18 cellular contexts compared by ENCODE assay signal in genomic region chr1:25472494-25472893, GRCh38. TPM values are rescaled to one million over a fixed set of nuclear protein-coding genes. Genes with fewer than 3 reads are reported as not detected.
DNase-seq lines count a peak whose midpoint lies in the region; ATAC-seq and TF ChIP-seq lines count a peak whose summit lies in the region.
"Had no signal": no experiment of that assay in that cellular context is flagged by ENCODE, and none has a peak within 500 bp of the region (broad histone marks: within the 10 kb centered on the region; RNA-seq: fewer than 3 reads in every experiment).

No MANE protein-coding gene starts in this region.

- TF ChIP-seq CTCF in OCI-LY1 (IDR thresholded peaks at IDR 0.05; ENCODE audit: low read length) (no peak), right atrium auricular region (IDR thresholded peaks at IDR 0.05) (no peak)

- no peak overlapping the region for H2AFZ ChIP-seq in OCI-LY1 (ENCODE audit: low read length)
- H2AFZ ChIP-seq: parathyroid adenoma had no signal

- H3K9ac ChIP-seq in OCI-LY1 (ENCODE audit: low read length), result no peak overlapping the region; the same call in 1 of the 2 replicates
- H3K9ac ChIP-seq: parathyroid adenoma had no signal

- H3K36me3 ChIP-seq in OCI-LY1 (ENCODE audit: insufficient read depth, low read length), result peaks cover 9% of the 10 kb centered on the region; the same call in 1 of the 2 replicates
- no peaks in the 10 kb centered on the region for H3K36me3 ChIP-seq in right atrium auricular region
- H3K36me3 ChIP-seq in SJCRH30, result no peaks in the 10 kb centered on the region
- H3K36me3 ChIP-seq: left lung had no signal

- H3K9me3 ChIP-seq in OCI-LY1 (ENCODE audit: low read length) (no peaks in the 10 kb centered on the region), right atrium auricular region (no peaks in the 10 kb centered on the region), SJCRH30 (replicated peaks) (no peaks in the 10 kb centered on the region)
- H3K9me3 ChIP-seq: Caco-2, left lung had no signal

- H3K4me2 ChIP-seq in OCI-LY1 (ENCODE audit: low read length), result peak overlapping the region; percentile 17; the same call in 1 of the 2 replicates

- peaks cover 83% of the 10 kb centered on the region for H3K4me1 Mint-ChIP-seq in activated T-cell treated with anti-CD3 and anti-CD28 coated beads, Interleukin-2, amount 50 U/mL, for 24 hours (ENCODE audit: low read depth)
- H3K4me1 Mint-ChIP-seq in activated naive CD8-positive, alpha-beta T cell treated with anti-CD3 and anti-CD28 coated beads, Interleukin-2, amount 50 U/mL, for 24 hours, result peaks cover 78% of the 10 kb centered on the region

- ATAC-seq in activated naive CD8-positive, alpha-beta T cell treated with anti-CD3 and anti-CD28 coated beads, Interleukin-2, amount 50 U/mL, for 24 hours, result no peak
- no peak for ATAC-seq in HG03196 (IDR thresholded peaks at IDR 0.05; ENCODE audit: unreplicated experiment)
- ATAC-seq: HCT116, left lung had no signal

- no peak overlapping the region for H3K4me3 Mint-ChIP-seq in activated T-cell treated with anti-CD3 and anti-CD28 coated beads, Interleukin-2, amount 50 U/mL, for 24 hours
- H3K4me3 Mint-ChIP-seq in activated naive CD8-positive, alpha-beta T cell treated with anti-CD3 and anti-CD28 coated beads, Interleukin-2, amount 50 U/mL, for 24 hours, result peak overlapping the region; percentile 16

- no peak overlapping the region for H3K4me3 ChIP-seq in OCI-LY1 (ENCODE audit: low read depth, low read length, poor library complexity, severe bottlenecking)
- no peak overlapping the region for H3K4me3 ChIP-seq in right atrium auricular region
- no peak overlapping the region for H3K4me3 ChIP-seq in SJCRH30
- H3K4me3 ChIP-seq: left lung had no signal

- H3F3A ChIP-seq in OCI-LY1 (ENCODE audit: insufficient read depth, low read length), result no peaks in the 10 kb centered on the region

- H3K79me2 ChIP-seq in OCI-LY1 (ENCODE audit: insufficient read depth, low read length), result peaks cover 9% of the 10 kb centered on the region; the same call in 1 of the 2 replicates

- no peaks in the 10 kb centered on the region for H3K9me2 ChIP-seq in OCI-LY1 (ENCODE audit: low read depth, low read length)

- DNase-seq in activated T-cell treated with anti-CD3 and anti-CD28 coated beads, Interleukin-2, amount 50 U/mL, for 1 hour, result peak; percentile 32
- no peak for DNase-seq in activated T-cell treated with anti-CD3 and anti-CD28 coated beads, Interleukin-2, amount 50 U/mL, for 24 hours
- DNase-seq in activated naive CD8-positive, alpha-beta T cell treated with anti-CD3 and anti-CD28 coated beads, Interleukin-2, amount 50 U/mL, for 24 hours, result peak; percentile 34
- DNase-seq in stimulated activated CD4-positive, alpha-beta T cell treated with anti-CD3 and anti-CD28 coated beads, Interleukin-2, amount 100 ng/mL, for 24 hours, result peak; percentile 13 to 23
- no peak for DNase-seq in right atrium auricular region (ENCODE audit: low spot score)
- no peak for DNase-seq in SJCRH30
- DNase-seq: Caco-2, GF-D8, IMR-90, left lung, NCI-H1092 treated with DMSO at 0.1 percent for 48 hours, SHP77, small intestine, T1000 had no signal

- no peaks in the 10 kb centered on the region for H3K27me3 Mint-ChIP-seq in activated T-cell treated with anti-CD3 and anti-CD28 coated beads, Interleukin-2, amount 50 U/mL, for 24 hours
- no peaks in the 10 kb centered on the region for H3K27me3 Mint-ChIP-seq in activated naive CD8-positive, alpha-beta T cell treated with anti-CD3 and anti-CD28 coated beads, Interleukin-2, amount 50 U/mL, for 24 hours

- H3K36me3 Mint-ChIP-seq in activated T-cell treated with anti-CD3 and anti-CD28 coated beads, Interleukin-2, amount 50 U/mL, for 24 hours (ENCODE audit: low read depth), result peaks cover 30% of the 10 kb centered on the region
- H3K36me3 Mint-ChIP-seq in activated naive CD8-positive, alpha-beta T cell treated with anti-CD3 and anti-CD28 coated beads, Interleukin-2, amount 50 U/mL, for 24 hours (ENCODE audit: low read depth), result peaks cover 6% of the 10 kb centered on the region

- no peaks in the 10 kb centered on the region for H3K9me3 Mint-ChIP-seq in activated T-cell treated with anti-CD3 and anti-CD28 coated beads, Interleukin-2, amount 50 U/mL, for 24 hours
- H3K9me3 Mint-ChIP-seq in activated naive CD8-positive, alpha-beta T cell treated with anti-CD3 and anti-CD28 coated beads, Interleukin-2, amount 50 U/mL, for 24 hours, result no peaks in the 10 kb centered on the region

- H3K27ac ChIP-seq in OCI-LY1 (ENCODE audit: low read depth, low read length, poor library complexity, severe bottlenecking) (no peak overlapping the region), right atrium auricular region (no peak overlapping the region), SJCRH30 (no peak overlapping the region)
- H3K27ac ChIP-seq: left lung, parathyroid adenoma had no signal

- H3K4me1 ChIP-seq in OCI-LY1 (ENCODE audit: insufficient read depth, low read length, severe bottlenecking) (peaks cover 40% of the 10 kb centered on the region), right atrium auricular region (peaks cover 0 to 59% of the 10 kb centered on the region in 2 donors), SJCRH30 (no peaks in the 10 kb centered on the region)
- H3K4me1 ChIP-seq: left lung, parathyroid adenoma had no signal

- H3K27me3 ChIP-seq in OCI-LY1 (ENCODE audit: insufficient read depth, low read length) (no peaks in the 10 kb centered on the region), right atrium auricular region (no peaks in the 10 kb centered on the region), SJCRH30 (no peaks in the 10 kb centered on the region)
- H3K27me3 ChIP-seq: left lung had no signal

- H3K27ac Mint-ChIP-seq in activated T-cell treated with anti-CD3 and anti-CD28 coated beads, Interleukin-2, amount 50 U/mL, for 24 hours, result no peak overlapping the region
- peak overlapping the region; percentile 23 for H3K27ac Mint-ChIP-seq in activated naive CD8-positive, alpha-beta T cell treated with anti-CD3 and anti-CD28 coated beads, Interleukin-2, amount 50 U/mL, for 24 hours

- H4K20me1 ChIP-seq in OCI-LY1 (ENCODE audit: insufficient read depth, low read length), result no peaks in the 10 kb centered on the region

RNA-seq across cellular contexts. Expression of gene MACO1, which starts 41.8 kb away (rescaled TPM):
- total RNA-seq in right atrium auricular region, result 10 to 100 TPM; 14.0 to 14.5 TPM
- 17.3 and 17.5 TPM in 2 replicates for total RNA-seq in SJCRH30 (2014; rRNA removed; shearing (Covaris generic))

RNA-seq across cellular contexts. Expression of gene RHCE, which starts 51.9 kb away (rescaled TPM):
- total RNA-seq in right atrium auricular region, result under 1 TPM in 1 of 2 donors, not detected in 1; 0.28 TPM
- 0.18 and 0.28 TPM in 2 replicates for total RNA-seq in SJCRH30 (2014; rRNA removed; shearing (Covaris generic))
- total RNA-seq: Caco-2 had no signal

Comparison
In these comparisons a context has a peak if more than half of its experiments do, and no peak if none do; other contexts are left out.
1. DNase-seq: peak in activated T-cell treated with anti-CD3 and anti-CD28 coated beads, Interleukin-2, amount 50 U/mL, for 1 hour (single experiment), activated naive CD8-positive, alpha-beta T cell treated with anti-CD3 and anti-CD28 coated beads, Interleukin-2, amount 50 U/mL, for 24 hours (single experiment) and stimulated activated CD4-positive, alpha-beta T cell treated with anti-CD3 and anti-CD28 coated beads, Interleukin-2, amount 100 ng/mL, for 24 hours (2 of 2); none in activated T-cell treated with anti-CD3 and anti-CD28 coated beads, Interleukin-2, amount 50 U/mL, for 24 hours (single experiment), right atrium auricular region (single experiment) and SJCRH30 (0 of 2).